ENCODE assay signal across 17 cellular contexts in the genomic region with DNA sequence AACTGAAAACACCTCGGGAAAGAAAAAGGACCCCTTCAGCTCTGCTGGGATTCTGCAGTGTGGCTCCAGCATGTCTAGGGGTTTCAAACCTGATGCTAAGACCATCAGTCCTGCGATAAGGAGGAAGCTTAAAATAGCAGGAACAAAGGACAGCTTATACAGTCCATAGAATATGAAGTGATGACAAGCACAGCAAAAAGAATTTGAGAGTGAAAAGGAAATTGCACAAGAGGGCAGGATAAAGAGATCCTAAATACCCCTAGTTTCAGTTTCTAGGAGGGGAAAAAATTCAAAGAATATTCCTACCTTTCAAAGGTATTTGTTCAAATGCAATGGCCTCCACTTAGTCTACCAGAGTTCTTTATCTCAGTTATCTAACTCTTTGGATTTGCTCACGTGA.
DNase-seq lines count a peak whose midpoint lies in the region; ATAC-seq and TF ChIP-seq lines count a peak whose summit lies in the region.
"Had no signal": no experiment of that assay in that cellular context is flagged by ENCODE, and none has a peak within 500 bp of the region (broad histone marks: within the 10 kb centered on the region; RNA-seq: fewer than 3 reads in every experiment).

No MANE protein-coding gene starts in this region.

- H3K4me2 ChIP-seq in GM23338, result no peak overlapping the region
- H3K4me2 ChIP-seq in neural progenitor cell, result peak overlapping the region; percentile 1

- H3K4me1 Mint-ChIP-seq in GM23338 (peaks cover 3% of the 10 kb centered on the region; the same call in 2 of the 3 replicates), neural progenitor cell (no peaks in the 10 kb centered on the region)
- no peaks in the 10 kb centered on the region for H3K4me1 Mint-ChIP-seq in stimulated activated naive CD8-positive, alpha-beta T cell treated with anti-CD3 and anti-CD28 coated beads, Interleukin-15, amount 100 ng/mL, for 72 hours

- H3K9me3 Mint-ChIP-seq in GM23338 (peaks cover 6% of the 10 kb centered on the region; the same call in 1 of the 3 replicates), neural progenitor cell (peaks cover 14% of the 10 kb centered on the region)
- H3K9me3 Mint-ChIP-seq in stimulated activated naive CD8-positive, alpha-beta T cell treated with anti-CD3 and anti-CD28 coated beads, Interleukin-15, amount 100 ng/mL, for 72 hours, result peaks cover 0 to 1% of the 10 kb centered on the region in 2 donors

- TF ChIP-seq CTCF in GM23338 (conservative IDR thresholded peaks at IDR 0.05; ENCODE audit: low read depth in 2 of 2) (no peak), cardiac fibroblast (IDR thresholded peaks at IDR 0.05; ENCODE audit: low read depth, low read length) (no peak), neural progenitor cell (IDR thresholded peaks at IDR 0.05) (no peak)

- H4K20me1 ChIP-seq in GM23338 (replicated peaks; ENCODE audit: insufficient read depth) (no peaks in the 10 kb centered on the region), neural progenitor cell (ENCODE audit: low read depth) (no peaks in the 10 kb centered on the region)

- H3K4me1 ChIP-seq in GM23338 (ENCODE audit: insufficient read depth) (no peaks in the 10 kb centered on the region), neural progenitor cell (peaks cover 25% of the 10 kb centered on the region)
- H3K4me1 ChIP-seq: Peyer's patch, SJSA1 had no signal

- no peak overlapping the region for H3K27ac ChIP-seq in GM23338 (ENCODE audit: low read depth)
- H3K27ac ChIP-seq in neural progenitor cell, result no peak overlapping the region
- H3K27ac ChIP-seq: C4-2B, Peyer's patch, SJSA1 had no signal

- H3K36me3 ChIP-seq in GM23338 (ENCODE audit: insufficient read depth), result no peaks in the 10 kb centered on the region
- H3K36me3 ChIP-seq in neural progenitor cell, result no peaks in the 10 kb centered on the region
- H3K36me3 ChIP-seq: Peyer's patch, SJSA1 had no signal

- H3F3A ChIP-seq in GM23338 (replicated peaks; ENCODE audit: low read depth) (no peaks in the 10 kb centered on the region), neural progenitor cell (ENCODE audit: low read depth) (no peaks in the 10 kb centered on the region)

- H3K27me3 Mint-ChIP-seq in GM23338 (ENCODE audit: insufficient read depth, low read depth, poor library complexity) (peaks cover 1% of the 10 kb centered on the region), neural progenitor cell (ENCODE audit: insufficient read depth, low read depth) (peaks cover 3% of the 10 kb centered on the region)
- peaks cover 52% of the 10 kb centered on the region for H3K27me3 Mint-ChIP-seq in stimulated activated naive CD8-positive, alpha-beta T cell treated with anti-CD3 and anti-CD28 coated beads, Interleukin-15, amount 100 ng/mL, for 72 hours

- H3K4me3 ChIP-seq in GM23338 (no peak overlapping the region), cardiac fibroblast (replicated peaks in 1 of 2; ENCODE audit: low read depth in 2 of 2, low read length in 2 of 2) (no peak overlapping the region), neural progenitor cell (no peak overlapping the region)
- H3K4me3 ChIP-seq: K562, Peyer's patch, SJSA1 had no signal

- H3K27ac Mint-ChIP-seq in GM23338 (no peak overlapping the region), neural progenitor cell (no peak overlapping the region)
- H3K27ac Mint-ChIP-seq in stimulated activated naive CD8-positive, alpha-beta T cell treated with anti-CD3 and anti-CD28 coated beads, Interleukin-15, amount 100 ng/mL, for 72 hours, result no peak overlapping the region

- no peak for DNase-seq in GM23338 (ENCODE audit: low spot score)
- peak; percentile 45 for DNase-seq in MV-4-11 (lab: John Stamatoyannopoulos, UW)
- peak; percentile 22 to 48 for DNase-seq in cardiac fibroblast (ENCODE audit: low read depth in 2 of 2)
- DNase-seq in neural progenitor cell (ENCODE audit: low spot score), result no peak
- no peak for DNase-seq in UCSD-AML1 (lab: John Stamatoyannopoulos, UW; ENCODE audit: unreplicated experiment)
- no peak for DNase-seq in stimulated activated naive CD8-positive, alpha-beta T cell treated with anti-CD3 and anti-CD28 coated beads, Interleukin-15, amount 100 ng/mL, for 72 hours
- DNase-seq: ACHN, NCI-H1048, NCI-H1436 treated with DMSO at 0.1 percent for 48 hours, NCI-H2029, NCI-H2171, NCI-H526, Peyer's patch had no signal

- ATAC-seq in GM23338 (no peak), HG03378 (IDR thresholded peaks at IDR 0.05; ENCODE audit: unreplicated experiment) (no peak)
- no peak for ATAC-seq in stimulated activated naive CD8-positive, alpha-beta T cell treated with anti-CD3 and anti-CD28 coated beads, Interleukin-15, amount 100 ng/mL, for 72 hours
- ATAC-seq: K562 had no signal

- H2AFZ ChIP-seq in GM23338 (peak overlapping the region; percentile 49; the same call in 1 of the 2 replicates), neural progenitor cell (replicated peaks) (peak overlapping the region; percentile 35)

- H3K27me3 ChIP-seq in GM23338 (ENCODE audit: insufficient read depth) (no peaks in the 10 kb centered on the region), neural progenitor cell (no peaks in the 10 kb centered on the region)
- H3K27me3 ChIP-seq: Peyer's patch, SJSA1 had no signal

- no peak overlapping the region for H3K9ac ChIP-seq in neural progenitor cell

- H3K9me3 ChIP-seq in neural progenitor cell (ENCODE audit: low read depth), result no peaks in the 10 kb centered on the region
- H3K9me3 ChIP-seq: Peyer's patch had no signal

- no peak overlapping the region for H3K4me3 Mint-ChIP-seq in GM23338
- no peak overlapping the region for H3K4me3 Mint-ChIP-seq in neural progenitor cell
- no peak overlapping the region for H3K4me3 Mint-ChIP-seq in stimulated activated naive CD8-positive, alpha-beta T cell treated with anti-CD3 and anti-CD28 coated beads, Interleukin-15, amount 100 ng/mL, for 72 hours

- H3K9me2 ChIP-seq in GM23338 (ENCODE audit: insufficient read depth), result no peaks in the 10 kb centered on the region

- H3K79me2 ChIP-seq in GM23338 (replicated peaks; ENCODE audit: insufficient read depth) (no peaks in the 10 kb centered on the region), neural progenitor cell (ENCODE audit: low read depth) (no peaks in the 10 kb centered on the region)

- H3K36me3 Mint-ChIP-seq in GM23338 (ENCODE audit: low read depth) (peaks cover 3% of the 10 kb centered on the region; the same call in 1 of the 3 replicates), neural progenitor cell (no peaks in the 10 kb centered on the region)

TF ChIP-seq in GM23338, 12 proteins besides CTCF, POLR2A, EP300 and RAD21:
- TF ChIP-seq ZNF114 (CRISPR knock-in tag; IDR thresholded peaks at IDR 0.05), result no peak
- no peak for TF ChIP-seq NANOG (IDR thresholded peaks at IDR 0.05; ENCODE audit: borderline replicate concordance)
- no peak for TF ChIP-seq EZH2phosphoT487 (IDR thresholded peaks at IDR 0.05; ENCODE audit: unreplicated experiment)
- TF ChIP-seq, protein P1, sequence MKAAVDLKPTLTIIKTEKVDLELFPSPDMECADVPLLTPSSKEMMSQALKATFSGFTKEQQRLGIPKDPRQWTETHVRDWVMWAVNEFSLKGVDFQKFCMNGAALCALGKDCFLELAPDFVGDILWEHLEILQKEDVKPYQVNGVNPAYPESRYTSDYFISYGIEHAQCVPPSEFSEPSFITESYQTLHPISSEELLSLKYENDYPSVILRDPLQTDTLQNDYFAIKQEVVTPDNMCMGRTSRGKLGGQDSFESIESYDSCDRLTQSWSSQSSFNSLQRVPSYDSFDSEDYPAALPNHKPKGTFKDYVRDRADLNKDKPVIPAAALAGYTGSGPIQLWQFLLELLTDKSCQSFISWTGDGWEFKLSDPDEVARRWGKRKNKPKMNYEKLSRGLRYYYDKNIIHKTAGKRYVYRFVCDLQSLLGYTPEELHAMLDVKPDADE (IDR thresholded peaks at IDR 0.05), result no peak
- no peak for TF ChIP-seq POLR2AphosphoS5 (IDR thresholded peaks at IDR 0.05; ENCODE audit: low read depth)
- no peak for TF ChIP-seq JUNB (IDR thresholded peaks at IDR 0.05; ENCODE audit: unreplicated experiment)

Comparison
In these comparisons a context has a peak if more than half of its experiments do, and no peak if none do; other contexts are left out.
1. DNase-seq: peak in MV-4-11 (single experiment) and cardiac fibroblast (2 of 2); none in GM23338 (single experiment), neural progenitor cell (single experiment), UCSD-AML1 (single experiment) and stimulated activated naive CD8-positive, alpha-beta T cell treated with anti-CD3 and anti-CD28 coated beads, Interleukin-15, amount 100 ng/mL, for 72 hours (0 of 2).